Comparison of ENCODE assay signal across 14 cellular contexts in the genomic region with DNA sequence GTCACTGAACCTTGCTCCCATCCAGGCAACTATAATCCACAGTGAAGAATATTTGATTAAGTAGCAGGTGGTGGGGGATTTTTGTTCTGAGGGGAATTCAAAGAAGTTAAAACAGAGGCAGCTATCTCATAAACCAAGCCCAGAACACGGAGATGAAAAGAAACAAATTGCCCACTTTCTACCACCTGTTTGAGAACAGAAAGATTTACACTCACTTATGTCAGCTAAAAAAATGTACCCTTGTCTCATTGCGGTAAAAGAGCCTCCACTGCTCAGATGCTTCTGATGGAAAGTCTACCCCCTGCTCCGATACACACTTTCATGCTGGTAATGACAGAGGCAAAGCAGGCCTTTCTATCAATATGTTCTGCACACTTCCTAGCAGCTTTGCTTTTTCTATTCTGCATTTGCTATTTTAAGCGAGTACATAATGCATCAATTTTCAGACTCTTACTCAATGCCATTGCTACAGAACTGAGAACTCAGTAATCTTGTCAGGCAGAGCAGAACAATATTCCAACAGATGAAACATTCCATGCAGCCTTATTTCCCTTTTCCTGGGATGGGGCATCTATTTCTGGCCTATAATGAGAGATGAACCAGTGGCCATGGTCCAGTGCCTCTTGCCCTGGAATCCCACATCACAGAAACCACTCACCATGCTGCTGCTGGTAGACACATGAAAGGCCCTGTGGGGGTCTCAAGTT. TPM values are rescaled to one million over a fixed set of nuclear protein-coding genes. Genes with fewer than 3 reads are reported as not detected.
DNase-seq lines count a peak whose midpoint lies in the region; ATAC-seq, FAIRE-seq and TF ChIP-seq lines count a peak whose summit lies in the region.
"Had no signal": no experiment of that assay in that cellular context is flagged by ENCODE, and none has a peak within 500 bp of the region (broad histone marks: within the 10 kb centered on the region; RNA-seq: fewer than 3 reads in every experiment).

No MANE protein-coding gene starts in this region.

- H3K27me3 Mint-ChIP-seq in naive thymus-derived CD4-positive, alpha-beta T cell = no peaks in the 10 kb centered on the region
- H3K27me3 Mint-ChIP-seq in activated T-helper 1 cell treated with anti-CD3 and anti-CD28 coated beads, Interleukin-12 subunit alpha, Interleukin-12 subunit beta, Interleukin-2, Interleukin-4 antibody, amounts not matched to agents 30 ng/mL and 10 ng/mL and 1 ng/mL, durations not matched to agents 14 hours and 24 hours and 36 hours (ENCODE audit: insufficient read depth) = peaks cover 12% of the 10 kb centered on the region

- H3K27ac ChIP-seq in naive thymus-derived CD4-positive, alpha-beta T cell (ENCODE audit: low read depth, low read length) = peak overlapping the region; percentile 47
- H3K27ac ChIP-seq in OCI-LY7 (ENCODE audit: low read depth, low read length, poor library complexity, severe bottlenecking) = no peak overlapping the region
- H3K27ac ChIP-seq: 22Rv1 had no signal

- peaks cover 30 to 50% of the 10 kb centered on the region in 2 donors for H3K4me1 ChIP-seq in naive thymus-derived CD4-positive, alpha-beta T cell (ENCODE audit: control insufficient read depth in 2 of 2, insufficient read depth in 2 of 2, low read length in 2 of 2)
- H3K4me1 ChIP-seq in OCI-LY7 (ENCODE audit: insufficient read depth, low read length, poor library complexity, severe bottlenecking) = peaks cover 29% of the 10 kb centered on the region

- H3K4me2 ChIP-seq in OCI-LY7 (ENCODE audit: low read length) = no peak overlapping the region

- ATAC-seq in naive thymus-derived CD4-positive, alpha-beta T cell = peak; percentile 54
- ATAC-seq: esophagus mucosa, sciatic nerve had no signal

- no peak overlapping the region for H3K4me3 ChIP-seq in naive thymus-derived CD4-positive, alpha-beta T cell (ENCODE audit: low read length)
- no peak overlapping the region for H3K4me3 ChIP-seq in OCI-LY7 (ENCODE audit: low read depth, low read length, poor library complexity, severe bottlenecking)

- peaks cover 31 to 77% (median 71%) of the 10 kb centered on the region in 7 donors for H3K4me1 Mint-ChIP-seq in naive thymus-derived CD4-positive, alpha-beta T cell
- H3K4me1 Mint-ChIP-seq in activated T-helper 1 cell treated with anti-CD3 and anti-CD28 coated beads, Interleukin-12 subunit alpha, Interleukin-12 subunit beta, Interleukin-2, Interleukin-4 antibody, amounts not matched to agents 30 ng/mL and 10 ng/mL and 1 ng/mL, durations not matched to agents 14 hours and 24 hours and 36 hours (ENCODE audit: low read depth) = peaks cover 60% of the 10 kb centered on the region

- peak overlapping the region in 8 of 9 donors; percentile 74 to 99 (median 83) for H3K27ac Mint-ChIP-seq in naive thymus-derived CD4-positive, alpha-beta T cell
- H3K27ac Mint-ChIP-seq in activated T-helper 1 cell treated with anti-CD3 and anti-CD28 coated beads, Interleukin-12 subunit alpha, Interleukin-12 subunit beta, Interleukin-2, Interleukin-4 antibody, amounts not matched to agents 30 ng/mL and 10 ng/mL and 1 ng/mL, durations not matched to agents 14 hours and 24 hours and 36 hours = no peak overlapping the region

- no peaks in the 10 kb centered on the region for H3K27me3 ChIP-seq in naive thymus-derived CD4-positive, alpha-beta T cell (ENCODE audit: control insufficient read depth in 2 of 2, insufficient read depth in 2 of 2, low read length in 2 of 2)

- no TSS peak for BruUV-seq in OCI-LY7 (replicated peaks; lab: Mats Ljungman, UMichigan)

- no peaks in the 10 kb centered on the region for H3K9me3 Mint-ChIP-seq in naive thymus-derived CD4-positive, alpha-beta T cell
- H3K9me3 Mint-ChIP-seq in activated T-helper 1 cell treated with anti-CD3 and anti-CD28 coated beads, Interleukin-12 subunit alpha, Interleukin-12 subunit beta, Interleukin-2, Interleukin-4 antibody, amounts not matched to agents 30 ng/mL and 10 ng/mL and 1 ng/mL, durations not matched to agents 14 hours and 24 hours and 36 hours = no peaks in the 10 kb centered on the region
- H3K9me3 Mint-ChIP-seq: activated naive CD4-positive, alpha-beta T cell treated with anti-CD3 and anti-CD28 coated beads, Interleukin-2, amount 50 U/mL, for 72 hours had no signal

- no peak for TF ChIP-seq CTCF in OCI-LY7 (conservative IDR thresholded peaks at IDR 0.05; ENCODE audit: low read length)

- DNase-seq in DMS79 treated with DMSO at 0.1 percent for 48 hours (lab: John Stamatoyannopoulos, UW) (peak; percentile 51), DMS79 (lab: John Stamatoyannopoulos, UW) (no peak), GM19239 (ENCODE audit: insufficient read length, low spot score) (no peak), MV-4-11 (lab: John Stamatoyannopoulos, UW) (peak; percentile 39), OCI-LY7 (ENCODE audit: low spot score) (no peak), NCI-H345 (lab: John Stamatoyannopoulos, UW) (no peak)
- DNase-seq in naive thymus-derived CD4-positive, alpha-beta T cell = peak in 3 of 9 donors; percentile 3 to 59 (median 46)
- no peak for DNase-seq in activated T-helper 1 cell treated with anti-CD3 and anti-CD28 coated beads, Interleukin-12 subunit alpha, Interleukin-12 subunit beta, Interleukin-2, Interleukin-4 antibody, amounts not matched to agents 30 ng/mL and 10 ng/mL and 1 ng/mL, durations not matched to agents 14 hours and 24 hours and 36 hours (ENCODE audit: low spot score)
- DNase-seq: GF-D8 had no signal

- H4K20me1 ChIP-seq in OCI-LY7 (ENCODE audit: insufficient read depth, low read length) = no peaks in the 10 kb centered on the region

- peaks cover 0 to 4% (median 0%) of the 10 kb centered on the region in 5 donors for H3K36me3 Mint-ChIP-seq in naive thymus-derived CD4-positive, alpha-beta T cell
- no peaks in the 10 kb centered on the region for H3K36me3 Mint-ChIP-seq in activated T-helper 1 cell treated with anti-CD3 and anti-CD28 coated beads, Interleukin-12 subunit alpha, Interleukin-12 subunit beta, Interleukin-2, Interleukin-4 antibody, amounts not matched to agents 30 ng/mL and 10 ng/mL and 1 ng/mL, durations not matched to agents 14 hours and 24 hours and 36 hours (ENCODE audit: low read depth)
- H3K36me3 Mint-ChIP-seq: activated naive CD4-positive, alpha-beta T cell treated with anti-CD3 and anti-CD28 coated beads, Interleukin-2, amount 50 U/mL, for 72 hours had no signal

- no peaks in the 10 kb centered on the region for H3K9me3 ChIP-seq in naive thymus-derived CD4-positive, alpha-beta T cell (ENCODE audit: control insufficient read depth in 2 of 3, low read length in 3 of 3)
- no peaks in the 10 kb centered on the region for H3K9me3 ChIP-seq in OCI-LY7 (ENCODE audit: low read length)

- peak; percentile 97 for FAIRE-seq in GM19239 (lab: Jason Lieb, UNC)
- FAIRE-seq: H54 had no signal

- POLR2A ChIA-PET in naive thymus-derived CD4-positive, alpha-beta T cell (lab: Charles Lee) = interaction anchor here (0.9 to 22.6 kb wide), 6 partner anchors 9 to 28 kb away, joined by 3 to 382 read pairs (median 4); partner anchors contain the start of gene CDK5R1
- POLR2A ChIA-PET in OCI-LY7 (lab: Charles Lee) = no interaction called here

- H3K9me2 ChIP-seq in OCI-LY7 (ENCODE audit: insufficient read depth, low read length) = no peaks in the 10 kb centered on the region

- intact Hi-C loops in naive thymus-derived CD4-positive, alpha-beta T cell (cut with micrococcal nuclease) = loop anchor here in 1 of 2 donors (5.0 kb wide), 2 partner anchors 36 to 1419 kb away; no protein-coding TSS in a partner anchor
- intact Hi-C loops in activated T-helper 1 cell treated with anti-CD3 and anti-CD28 coated beads, Interleukin-12 subunit alpha, Interleukin-12 subunit beta, Interleukin-2, Interleukin-4 antibody, amounts not matched to agents 30 ng/mL and 10 ng/mL and 1 ng/mL, durations not matched to agents 14 hours and 24 hours and 36 hours (cut with micrococcal nuclease) = no loop called here
- intact Hi-C loops in OCI-LY7 (cut with micrococcal nuclease; ENCODE audit: unreplicated experiment) = no loop called here

- no peaks in the 10 kb centered on the region for H3K36me3 ChIP-seq in naive thymus-derived CD4-positive, alpha-beta T cell (ENCODE audit: control insufficient read depth in 2 of 3, insufficient read depth in 3 of 3, low read length in 3 of 3)
- no peaks in the 10 kb centered on the region for H3K36me3 ChIP-seq in OCI-LY7 (ENCODE audit: insufficient read depth, low read length)

- no peaks in the 10 kb centered on the region for H3K79me2 ChIP-seq in OCI-LY7 (ENCODE audit: insufficient read depth, low read depth, low read length)

- CTCF ChIA-PET in naive thymus-derived CD4-positive, alpha-beta T cell (lab: Charles Lee) = interaction anchor here (0.9 to 3.5 kb wide), 6 partner anchors 12 to 93 kb away, joined by 3 to 20 read pairs (median 8); no protein-coding TSS in a partner anchor
- CTCF ChIA-PET in OCI-LY7 (lab: Charles Lee; ENCODE audit: unreplicated experiment) = no interaction called here

- H2AFZ ChIP-seq in OCI-LY7 (ENCODE audit: low read length) = no peak overlapping the region

- peak overlapping the region in 8 of 10 donors; percentile 4 to 86 (median 16) for H3K4me3 Mint-ChIP-seq in naive thymus-derived CD4-positive, alpha-beta T cell
- no peak overlapping the region for H3K4me3 Mint-ChIP-seq in activated T-helper 1 cell treated with anti-CD3 and anti-CD28 coated beads, Interleukin-12 subunit alpha, Interleukin-12 subunit beta, Interleukin-2, Interleukin-4 antibody, amounts not matched to agents 30 ng/mL and 10 ng/mL and 1 ng/mL, durations not matched to agents 14 hours and 24 hours and 36 hours

RNA-seq across cellular contexts. Expression of gene CDK5R1, which starts 29.0 kb away (rescaled TPM):
- 10 to 100 TPM in 3 of 5 experiments, 1 to 10 TPM in 2; 4.9 to 21.2 (median 12.2) TPM for total RNA-seq in naive thymus-derived CD4-positive, alpha-beta T cell
- polyA plus RNA-seq in naive thymus-derived CD4-positive, alpha-beta T cell = 1 to 10 TPM; 5.6 to 7.5 TPM
- total RNA-seq in activated T-helper 1 cell treated with anti-CD3 and anti-CD28 coated beads, Interleukin-12 subunit alpha, Interleukin-12 subunit beta, Interleukin-2, Interleukin-4 antibody, amounts not matched to agents 30 ng/mL and 10 ng/mL and 1 ng/mL, durations not matched to agents 14 hours and 24 hours and 36 hours = 6.1 and 7.1 TPM in 2 replicates
- total RNA-seq in OCI-LY7 (2014; rRNA removed; shearing (Covaris generic)) = 0.51 and 1.3 TPM in 2 replicates
- 2.0 and 2.2 TPM in 2 replicates for total RNA-seq in OCI-LY7 (2022)

Comparison
In these comparisons a context has a peak if more than half of its experiments do, and no peak if none do; other contexts are left out.
1. DNase-seq: peak in DMS79 treated with DMSO at 0.1 percent for 48 hours (single experiment) and MV-4-11 (single experiment); none in DMS79 (single experiment), GM19239 (single experiment), activated T-helper 1 cell treated with anti-CD3 and anti-CD28 coated beads, Interleukin-12 subunit alpha, Interleukin-12 subunit beta, Interleukin-2, Interleukin-4 antibody, amounts not matched to agents 30 ng/mL and 10 ng/mL and 1 ng/mL, durations not matched to agents 14 hours and 24 hours and 36 hours (single experiment), OCI-LY7 (single experiment) and NCI-H345 (single experiment).